ENCODE assay signal across 8 cellular contexts in the genomic region with DNA sequence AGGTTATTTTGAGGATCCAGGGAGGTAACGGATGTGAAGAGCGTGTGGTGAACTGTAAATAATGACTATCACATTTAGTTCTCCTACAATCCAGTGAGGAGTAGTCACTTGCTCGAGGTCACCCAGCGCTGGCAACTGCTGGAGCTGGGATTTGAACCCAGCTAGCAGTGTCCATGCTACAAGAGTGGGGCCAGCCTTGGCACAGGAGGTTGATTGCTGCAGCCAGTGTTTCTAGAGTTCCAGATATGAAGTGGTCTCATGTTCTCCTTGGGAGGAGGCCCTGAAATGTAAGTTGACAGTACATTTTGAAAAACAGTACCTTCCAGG. TPM values are rescaled to one million over a fixed set of nuclear protein-coding genes. Genes with fewer than 3 reads are reported as not detected.
A peak's percentile ranks its signal among the peaks of the same experiment; 100 is the strongest.
DNase-seq lines count a peak whose midpoint lies in the region; ATAC-seq and TF ChIP-seq lines count a peak whose summit lies in the region.

No MANE protein-coding gene starts in this region.

- H3K4me3 ChIP-seq in KMS-11 (IDR thresholded peaks at IDR 0.05; ENCODE audit: insufficient read depth, low read depth, low read length) (peak overlapping the region; percentile 46), adipocyte (ENCODE audit: low read length) (peak overlapping the region; percentile 91), hepatocyte (peak overlapping the region; percentile 50), skin epidermis (peak overlapping the region; percentile 65 to 97 (median 94))

- H2AFZ ChIP-seq in KMS-11 (ENCODE audit: low read depth) (peak overlapping the region; percentile 65), hepatocyte (peak overlapping the region; percentile 38)

- H3K79me2 ChIP-seq in KMS-11 (ENCODE audit: insufficient read depth, low read depth) = no peaks in the 10 kb centered on the region; the same call in 1 of the 2 replicates
- H3K79me2 ChIP-seq in hepatocyte = peaks cover 11% of the 10 kb centered on the region

- 5% methylated on average over 4 of the region's 4 CpGs for WGBS in hepatocyte (ENCODE audit: low lambda C conversion rate, missing lambda C conversion rate)

- no peak for ATAC-seq in omental fat pad (ENCODE audit: low FRiP score)

- peaks cover 18% of the 10 kb centered on the region for H3K4me1 ChIP-seq in KMS-11 (ENCODE audit: low read depth, poor library complexity, severe bottlenecking)
- peaks cover 33% of the 10 kb centered on the region for H3K4me1 ChIP-seq in adipocyte (ENCODE audit: control insufficient read depth, insufficient read depth, low read length)
- peaks cover 6% of the 10 kb centered on the region for H3K4me1 ChIP-seq in hepatocyte (ENCODE audit: insufficient read depth)

- H3K27ac ChIP-seq in KMS-11 = peak overlapping the region; percentile 81
- H3K27ac ChIP-seq in hepatocyte = peak overlapping the region; percentile 98
- H3K27ac ChIP-seq in skin epidermis = peak overlapping the region; percentile 83 to 100 (median 99)

- H4K20me1 ChIP-seq in KMS-11 (ENCODE audit: insufficient read depth) (no peaks in the 10 kb centered on the region), hepatocyte (ENCODE audit: insufficient read depth, poor library complexity, severe bottlenecking) (no peaks in the 10 kb centered on the region)

- H3K4me2 ChIP-seq in KMS-11 (peak overlapping the region; percentile 84), hepatocyte (peak overlapping the region; percentile 70)

- H3K36me3 ChIP-seq in KMS-11 (ENCODE audit: insufficient read depth) (no peaks in the 10 kb centered on the region), adipocyte (ENCODE audit: control insufficient read depth, insufficient read depth, low read length, severe bottlenecking) (peaks cover 20% of the 10 kb centered on the region), hepatocyte (replicated peaks; ENCODE audit: insufficient read depth, low read depth) (no peaks in the 10 kb centered on the region)

- DNase-seq in DMS53 (lab: John Stamatoyannopoulos, UW) (peak; percentile 68), DMS53 treated with DMSO at 0.1 percent for 48 hours (lab: John Stamatoyannopoulos, UW; ENCODE audit: unreplicated experiment) (no peak), adipocyte (ENCODE audit: low read depth) (peak; percentile 54), hepatocyte (ENCODE audit: low spot score) (peak; percentile 37), iPS-NIHi11 (ENCODE audit: low spot score) (no peak), omental fat pad (ENCODE audit: low spot score) (no peak)

- no peaks in the 10 kb centered on the region for H3K9me3 ChIP-seq in adipocyte (ENCODE audit: control insufficient read depth, low read length)
- no peaks in the 10 kb centered on the region for H3K9me3 ChIP-seq in hepatocyte (ENCODE audit: low read depth)

- H3K27me3 ChIP-seq in KMS-11 (ENCODE audit: insufficient read depth, low read depth) (no peaks in the 10 kb centered on the region), adipocyte (replicated peaks; ENCODE audit: control insufficient read depth, insufficient read depth, low read length) (no peaks in the 10 kb centered on the region), hepatocyte (no peaks in the 10 kb centered on the region)

- H3K9ac ChIP-seq in KMS-11 = peak overlapping the region; percentile 75
- peak overlapping the region; percentile 99 for H3K9ac ChIP-seq in adipocyte (ENCODE audit: low read length)

- TF ChIP-seq CTCF in KMS-11 (conservative IDR thresholded peaks at IDR 0.05; ENCODE audit: low read depth, low read length) (peak; percentile 43; the same call in 1 of the 2 replicates), hepatocyte (IDR thresholded peaks at IDR 0.05; ENCODE audit: poor library complexity) (no peak), omental fat pad (IDR thresholded peaks at IDR 0.05) (no peak)

- H3K9me2 ChIP-seq in hepatocyte (replicated peaks; ENCODE audit: insufficient read depth) = no peaks in the 10 kb centered on the region

RNA-seq across cellular contexts. Expression of gene CCDC107, which starts 0.8 kb away (rescaled TPM):
- total RNA-seq in hepatocyte (12.1 and 13.8 TPM in 2 replicates), omental fat pad (100 to 1,000 TPM in 1 of 4 donors, 10 to 100 TPM in 3; 35.8 to 108 (median 52.5) TPM)
- polyA plus RNA-seq in hepatocyte = 39.5 and 42.2 TPM in 2 replicates

RNA-seq across cellular contexts. Expression of gene RMRP, which starts 1.0 kb away (rescaled TPM):
- total RNA-seq in hepatocyte (1,377 and 3,174 TPM in 2 replicates), omental fat pad (1,000 to 10,000 TPM in 3 of 4 donors, 100 to 1,000 TPM in 1; 841 to 3,200 (median 2,180) TPM)
- not detected in 2 replicates for polyA plus RNA-seq in hepatocyte

RNA-seq across cellular contexts. Expression of gene ARHGEF39, which starts 6.1 kb away (rescaled TPM):
- 1.8 and 9.4 TPM in 2 replicates for total RNA-seq in hepatocyte
- 5.2 and 5.6 TPM in 2 replicates for polyA plus RNA-seq in hepatocyte
- 1 to 10 TPM in 1 of 4 donors, under 1 TPM in 2, not detected in 1; 0.36 to 2.8 (median 0.65) TPM for total RNA-seq in omental fat pad

RNA-seq across cellular contexts. Expression of gene SIT1, which starts 8.1 kb away (rescaled TPM):
- total RNA-seq in hepatocyte (not detected in 2 replicates), omental fat pad (1 to 10 TPM in 3 of 4 donors, under 1 TPM in 1; 0.74 to 5.2 (median 1.1) TPM)
- polyA plus RNA-seq in hepatocyte = not detected in 2 replicates

RNA-seq across cellular contexts. Expression of gene CA9, which starts 14.9 kb away (rescaled TPM):
- total RNA-seq in hepatocyte (0.27 TPM in 1 of 2 replicates, not detected in the other), omental fat pad (10 to 100 TPM in 1 of 4 donors, 1 to 10 TPM in 1, under 1 TPM in 1, not detected in 1; 0.82 to 35.4 (median 2.0) TPM)
- polyA plus RNA-seq in hepatocyte = 2.1 and 2.4 TPM in 2 replicates

Comparison
In these comparisons a context has a peak if more than half of its experiments do, and no peak if none do; other contexts are left out.
1. DNase-seq: peak in DMS53 (single experiment), adipocyte (single experiment) and hepatocyte (single experiment); none in DMS53 treated with DMSO at 0.1 percent for 48 hours (single experiment), iPS-NIHi11 (single experiment) and omental fat pad (single experiment).
2. Peak in every context shown above with its lines, with median percentiles within 50 percentile points of each other: H3K27ac ChIP-seq and H3K4me3 ChIP-seq.